In genomic region chr3:12246758-12247157, GRCh38 we compare ENCODE assay signal across 18 cellular contexts. TPM values are rescaled to one million over a fixed set of nuclear protein-coding genes. Genes with fewer than 3 reads are reported as not detected.
DNase-seq lines count a peak whose midpoint lies in the region; ATAC-seq and TF ChIP-seq lines count a peak whose summit lies in the region.
"Had no signal": no experiment of that assay in that cellular context is flagged by ENCODE, and none has a peak within 500 bp of the region (broad histone marks: within the 10 kb centered on the region; RNA-seq: fewer than 3 reads in every experiment).

No MANE protein-coding gene starts in this region.

- no peak for TF ChIP-seq CTCF in neural progenitor cell (IDR thresholded peaks at IDR 0.05)

- POLR2A ChIA-PET in activated CD4-positive, alpha-beta T cell treated with anti-CD3 and anti-CD28 coated beads, Interleukin-2, amount 10 ng/mL, durations not matched to agents 7 days and 5 days (lab: Charles Lee), result no interaction called here
- POLR2A ChIA-PET in activated CD8-positive, alpha-beta T cell treated with anti-CD3 and anti-CD28 coated beads, Interleukin-2, amount 10 ng/mL, durations not matched to agents 7 days and 5 days (lab: Charles Lee), result no interaction called here

- peaks cover 5% of the 10 kb centered on the region for H3K27me3 ChIP-seq in neural progenitor cell
- H3K27me3 ChIP-seq: BLaER1 had no signal

- H3K36me3 ChIP-seq in neural progenitor cell, result no peaks in the 10 kb centered on the region
- H3K36me3 ChIP-seq: BLaER1 had no signal

- CTCF ChIA-PET in activated CD4-positive, alpha-beta T cell treated with anti-CD3 and anti-CD28 coated beads, Interleukin-2, amount 10 ng/mL, durations not matched to agents 7 days and 5 days (lab: Charles Lee), result no interaction called here
- CTCF ChIA-PET in activated CD8-positive, alpha-beta T cell treated with anti-CD3 and anti-CD28 coated beads, Interleukin-2, amount 10 ng/mL, durations not matched to agents 7 days and 5 days (lab: Charles Lee), result no interaction called here

- H3K4me1 Mint-ChIP-seq in activated CD4-positive, alpha-beta T cell treated with anti-CD3 and anti-CD28 coated beads, Interleukin-2, amount 10 ng/mL, durations not matched to agents 7 days and 5 days, result peaks cover 16% of the 10 kb centered on the region
- H3K4me1 Mint-ChIP-seq in activated CD8-positive, alpha-beta T cell treated with anti-CD3 and anti-CD28 coated beads, Interleukin-2, amount 10 ng/mL, durations not matched to agents 7 days and 5 days (ENCODE audit: low read depth), result peaks cover 12% of the 10 kb centered on the region
- H3K4me1 Mint-ChIP-seq in neural progenitor cell, result no peaks in the 10 kb centered on the region
- H3K4me1 Mint-ChIP-seq in immature natural killer cell, result no peaks in the 10 kb centered on the region
- H3K4me1 Mint-ChIP-seq: GM23338 had no signal

- peaks cover 21% of the 10 kb centered on the region for H3K27me3 Mint-ChIP-seq in activated CD4-positive, alpha-beta T cell treated with anti-CD3 and anti-CD28 coated beads, Interleukin-2, amount 10 ng/mL, durations not matched to agents 7 days and 5 days
- H3K27me3 Mint-ChIP-seq in activated CD8-positive, alpha-beta T cell treated with anti-CD3 and anti-CD28 coated beads, Interleukin-2, amount 10 ng/mL, durations not matched to agents 7 days and 5 days (ENCODE audit: low read depth), result peaks cover 13% of the 10 kb centered on the region
- peaks cover 3% of the 10 kb centered on the region for H3K27me3 Mint-ChIP-seq in neural progenitor cell (ENCODE audit: insufficient read depth, low read depth)
- H3K27me3 Mint-ChIP-seq in immature natural killer cell (ENCODE audit: low read depth in 3 of 3), result peaks cover 0 to 5% (median 2%) of the 10 kb centered on the region in 3 donors

- no peak overlapping the region for H3K4me2 ChIP-seq in neural progenitor cell
- H3K4me2 ChIP-seq: BLaER1, GM23338 had no signal

- H3K4me3 Mint-ChIP-seq in activated CD4-positive, alpha-beta T cell treated with anti-CD3 and anti-CD28 coated beads, Interleukin-2, amount 10 ng/mL, durations not matched to agents 7 days and 5 days, result peak overlapping the region; percentile 29
- no peak overlapping the region for H3K4me3 Mint-ChIP-seq in activated CD8-positive, alpha-beta T cell treated with anti-CD3 and anti-CD28 coated beads, Interleukin-2, amount 10 ng/mL, durations not matched to agents 7 days and 5 days
- H3K4me3 Mint-ChIP-seq in neural progenitor cell (no peak overlapping the region), immature natural killer cell (no peak overlapping the region)
- H3K4me3 Mint-ChIP-seq: CD14-positive monocyte; CD4-positive, alpha-beta memory T cell; GM23338 had no signal

- H3K9me3 Mint-ChIP-seq in activated CD4-positive, alpha-beta T cell treated with anti-CD3 and anti-CD28 coated beads, Interleukin-2, amount 10 ng/mL, durations not matched to agents 7 days and 5 days, result peaks cover 14% of the 10 kb centered on the region
- no peaks in the 10 kb centered on the region for H3K9me3 Mint-ChIP-seq in activated CD8-positive, alpha-beta T cell treated with anti-CD3 and anti-CD28 coated beads, Interleukin-2, amount 10 ng/mL, durations not matched to agents 7 days and 5 days (ENCODE audit: insufficient read depth)
- H3K9me3 Mint-ChIP-seq in neural progenitor cell, result peaks cover 17% of the 10 kb centered on the region
- H3K9me3 Mint-ChIP-seq in immature natural killer cell, result peaks cover 0 to 13% (median 5%) of the 10 kb centered on the region in 6 donors

- peak; percentile 38 for DNase-seq in activated CD4-positive, alpha-beta T cell treated with anti-CD3 and anti-CD28 coated beads, Interleukin-2, amount 10 ng/mL, durations not matched to agents 7 days and 5 days
- no peak for DNase-seq in activated CD4-positive, alpha-beta T cell treated with anti-CD3 and anti-CD28 coated beads, Interleukin-2, amount 50 U/mL, for 4 hours
- DNase-seq in Jurkat, Clone E6-1 (ENCODE audit: low read depth, low spot score), result peak; percentile 22
- DNase-seq in activated CD8-positive, alpha-beta T cell treated with anti-CD3 and anti-CD28 coated beads, Interleukin-2, amount 10 ng/mL, durations not matched to agents 7 days and 5 days, result no peak
- DNase-seq in neural progenitor cell (ENCODE audit: low spot score), result no peak
- DNase-seq in NCI-H526 (lab: John Stamatoyannopoulos, UW), result no peak
- no peak for DNase-seq in immature natural killer cell
- DNase-seq in medulla oblongata (ENCODE audit: extremely low spot score), result no peak
- DNase-seq: 8988T; CD4-positive, alpha-beta memory T cell; DMS79 treated with DMSO at 0.1 percent for 48 hours; EL; HCEC 1CT had no signal

- H2AFZ ChIP-seq in neural progenitor cell (replicated peaks), result peak overlapping the region; percentile 63
- H2AFZ ChIP-seq: GM23338 had no signal

- H3K4me3 ChIP-seq in Jurkat, Clone E6-1 (ENCODE audit: low read length), result no peak overlapping the region
- H3K4me3 ChIP-seq in neural progenitor cell, result no peak overlapping the region
- H3K4me3 ChIP-seq: BLaER1, GM23338 had no signal

- no peaks in the 10 kb centered on the region for H4K20me1 ChIP-seq in neural progenitor cell (ENCODE audit: low read depth)
- H4K20me1 ChIP-seq: BLaER1 had no signal

- H3K36me3 Mint-ChIP-seq in activated CD4-positive, alpha-beta T cell treated with anti-CD3 and anti-CD28 coated beads, Interleukin-2, amount 10 ng/mL, durations not matched to agents 7 days and 5 days (ENCODE audit: low read depth), result peaks cover 1% of the 10 kb centered on the region
- H3K36me3 Mint-ChIP-seq in activated CD8-positive, alpha-beta T cell treated with anti-CD3 and anti-CD28 coated beads, Interleukin-2, amount 10 ng/mL, durations not matched to agents 7 days and 5 days (ENCODE audit: low read depth), result no peaks in the 10 kb centered on the region
- H3K36me3 Mint-ChIP-seq in neural progenitor cell (no peaks in the 10 kb centered on the region), immature natural killer cell (peaks cover 0 to 3% (median 0%) of the 10 kb centered on the region in 3 donors)
- H3K36me3 Mint-ChIP-seq: CD14-positive monocyte had no signal

- no peaks in the 10 kb centered on the region for H3K79me2 ChIP-seq in neural progenitor cell (ENCODE audit: low read depth)

- no peaks in the 10 kb centered on the region for H3F3A ChIP-seq in neural progenitor cell (ENCODE audit: low read depth)

- H3K9ac ChIP-seq in neural progenitor cell, result no peak overlapping the region
- H3K9ac ChIP-seq: BLaER1 had no signal

- no peaks in the 10 kb centered on the region for H3K9me3 ChIP-seq in neural progenitor cell (ENCODE audit: low read depth)

- peak overlapping the region; percentile 91 for H3K27ac Mint-ChIP-seq in activated CD4-positive, alpha-beta T cell treated with anti-CD3 and anti-CD28 coated beads, Interleukin-2, amount 10 ng/mL, durations not matched to agents 7 days and 5 days
- H3K27ac Mint-ChIP-seq in activated CD8-positive, alpha-beta T cell treated with anti-CD3 and anti-CD28 coated beads, Interleukin-2, amount 10 ng/mL, durations not matched to agents 7 days and 5 days, result peak overlapping the region; percentile 60
- H3K27ac Mint-ChIP-seq in neural progenitor cell (no peak overlapping the region), immature natural killer cell (no peak overlapping the region)
- H3K27ac Mint-ChIP-seq: CD14-positive monocyte; CD4-positive, alpha-beta memory T cell; GM23338 had no signal

- no peak overlapping the region for H3K27ac ChIP-seq in neural progenitor cell
- H3K27ac ChIP-seq: BLaER1, HL-60 had no signal

- no peak for ATAC-seq in activated CD8-positive, alpha-beta T cell treated with anti-CD3 and anti-CD28 coated beads, Interleukin-2, amount 10 ng/mL, durations not matched to agents 7 days and 5 days
- ATAC-seq: GM23338 had no signal

- no peaks in the 10 kb centered on the region for H3K4me1 ChIP-seq in neural progenitor cell
- H3K4me1 ChIP-seq: BLaER1 had no signal

RNA-seq across cellular contexts. Expression of gene PPARG, which starts 42.1 kb away (rescaled TPM):
- total RNA-seq in activated CD4-positive, alpha-beta T cell treated with anti-CD3 and anti-CD28 coated beads, Interleukin-2, amount 10 ng/mL, durations not matched to agents 7 days and 5 days, result under 1 TPM; 0.52 to 0.55 TPM
- polyA plus RNA-seq in Jurkat, Clone E6-1 (2012; ENCODE audit: insufficient read depth, insufficient read length), result not detected
- total RNA-seq in activated CD8-positive, alpha-beta T cell treated with anti-CD3 and anti-CD28 coated beads, Interleukin-2, amount 10 ng/mL, durations not matched to agents 7 days and 5 days, result not detected
- total RNA-seq in neural progenitor cell (ENCODE audit: low replicate concordance), result 0.50 TPM in 1 of 2 replicates, not detected in the other
- not detected for polyA plus RNA-seq in immature natural killer cell
- total RNA-seq: G401 had no signal

Comparison
In these comparisons a context has a peak if more than half of its experiments do, and no peak if none do; other contexts are left out.
1. DNase-seq: peak in activated CD4-positive, alpha-beta T cell treated with anti-CD3 and anti-CD28 coated beads, Interleukin-2, amount 10 ng/mL, durations not matched to agents 7 days and 5 days (single experiment) and Jurkat, Clone E6-1 (single experiment); none in activated CD4-positive, alpha-beta T cell treated with anti-CD3 and anti-CD28 coated beads, Interleukin-2, amount 50 U/mL, for 4 hours (0 of 2), activated CD8-positive, alpha-beta T cell treated with anti-CD3 and anti-CD28 coated beads, Interleukin-2, amount 10 ng/mL, durations not matched to agents 7 days and 5 days (single experiment), neural progenitor cell (single experiment), NCI-H526 (0 of 2), immature natural killer cell (0 of 3) and medulla oblongata (single experiment).
2. H3K27ac Mint-ChIP-seq: peak in activated CD4-positive, alpha-beta T cell treated with anti-CD3 and anti-CD28 coated beads, Interleukin-2, amount 10 ng/mL, durations not matched to agents 7 days and 5 days (single experiment) and activated CD8-positive, alpha-beta T cell treated with anti-CD3 and anti-CD28 coated beads, Interleukin-2, amount 10 ng/mL, durations not matched to agents 7 days and 5 days (single experiment); none in neural progenitor cell (single experiment) and immature natural killer cell (0 of 6).